31 cellular contexts compared by ENCODE assay signal in the genomic region with DNA sequence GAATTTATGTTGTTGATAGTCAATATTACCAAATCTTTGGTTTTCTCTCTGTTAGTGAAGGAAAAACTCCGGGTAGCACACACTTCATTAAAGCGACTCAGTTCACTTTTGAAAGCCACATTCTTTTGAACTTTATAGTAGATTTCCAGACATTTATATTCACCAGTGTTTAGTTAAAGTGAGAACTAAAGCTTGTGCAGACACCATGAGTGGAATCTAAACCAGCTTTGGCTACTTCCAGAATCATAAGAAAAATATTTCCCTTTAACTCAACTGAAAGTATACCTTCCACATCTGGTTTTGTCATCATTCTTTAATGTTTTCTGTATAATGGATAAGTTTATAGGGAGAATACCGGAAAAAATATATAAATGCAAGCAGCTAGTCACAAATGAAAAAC.
"Had no signal": no experiment of that assay in that cellular context is flagged by ENCODE, and none has a peak within 500 bp of the region (broad histone marks: within the 10 kb centered on the region; RNA-seq: fewer than 3 reads in every experiment).

No MANE protein-coding gene starts in this region.

- DNase-seq: activated effector memory CD4-positive, alpha-beta T cell treated with anti-CD3 and anti-CD28 coated beads, Interleukin-2, amount 50 U/mL, for 16 hours; activated effector memory CD4-positive, alpha-beta T cell treated with Interleukin-2 at 50 U/mL for 16 hours; activated gamma-delta T cell; activated gamma-delta T cell treated with Interleukin-2 at 50 U/mL for 16 hours; activated naive CD4-positive, alpha-beta T cell; activated naive CD4-positive, alpha-beta T cell treated with anti-CD3 and anti-CD28 coated beads for 36 hours; activated naive CD4-positive, alpha-beta T cell treated with anti-CD3 and anti-CD28 coated beads, Interleukin-2, amount 10 ng/mL, durations not matched to agents 7 days and 5 days; activated naive CD4-positive, alpha-beta T cell treated with anti-CD3 and anti-CD28 coated beads, Interleukin-2, amount 50 U/mL, for 16 hours; activated naive CD4-positive, alpha-beta T cell treated with Interleukin-2 at 50 U/mL for 16 hours; activated naive CD8-positive, alpha-beta T cell treated with anti-CD3 and anti-CD28 coated beads for 36 hours; activated naive CD8-positive, alpha-beta T cell treated with anti-CD3 and anti-CD28 coated beads, Interleukin-2, amount 10 ng/mL, durations not matched to agents 7 days and 5 days; activated naive CD8-positive, alpha-beta T cell treated with anti-CD3 and anti-CD28 coated beads, Interleukin-2, amount 50 U/mL, for 24 hours; activated T-cell treated with anti-CD3 and anti-CD28 coated beads, Interleukin-2, amount 50 U/mL, for 24 hours; activated T-cell treated with anti-CD3 and anti-CD28 coated beads, Interleukin-2, amount 50 U/mL, for 4 hours; activated T-cell treated with anti-CD3 and anti-CD28 coated beads, Interleukin-2, amount 50 U/mL, for 48 hours; activated T-cell treated with anti-CD3 and anti-CD28 coated beads, Interleukin-2, amount 50 U/mL, for 72 hours; adrenal gland; amniotic stem cell; amygdala; anterior cingulate cortex; aorta; body of pancreas; brain microvascular endothelial cell; caudate nucleus; central memory CD4-positive, alpha-beta T cell; cerebellar nuclear complex had no signal

- H3K9me3 ChIP-seq: adrenal gland, ascending aorta, body of pancreas, breast epithelium had no signal

- ATAC-seq: activated naive CD4-positive, alpha-beta T cell treated with anti-CD3 and anti-CD28 coated beads, Interleukin-2, amount 50 U/mL, for 72 hours; activated naive CD8-positive, alpha-beta T cell treated with anti-CD3 and anti-CD28 coated beads, Interleukin-2, amount 50 U/mL, for 24 hours; activated T-cell treated with anti-CD3 and anti-CD28 coated beads, Interleukin-2, amount 50 U/mL, for 4 hours; activated T-cell treated with anti-CD3 and anti-CD28 coated beads, Interleukin-2, amount 50 U/mL, for 72 hours; activated T-helper 17 cell treated with anti-CD3 and anti-CD28 coated beads, Interleukin-2, amount 50 U/mL, for 72 hours; body of pancreas had no signal

- H3K27me3 ChIP-seq: adrenal gland, ascending aorta, body of pancreas, brain microvascular endothelial cell, breast epithelium, cardiac muscle cell had no signal

- H3K4me3 ChIP-seq: adrenal gland, ascending aorta, body of pancreas, breast epithelium, cardiac muscle cell had no signal

- H3K36me3 ChIP-seq: adrenal gland, ascending aorta, brain microvascular endothelial cell, breast epithelium, cardiac muscle cell had no signal

- H3K27ac ChIP-seq: adrenal gland, ascending aorta, body of pancreas, brain microvascular endothelial cell, breast epithelium, cardiac muscle cell had no signal

- H3K4me1 ChIP-seq: ascending aorta, body of pancreas, breast epithelium had no signal
